14 cellular contexts compared by ENCODE assay signal in genomic region chr6:63475707-63476106, GRCh38.
"Had no signal": no experiment of that assay in that cellular context is flagged by ENCODE, and none has a peak within 500 bp of the region (broad histone marks: within the 10 kb centered on the region; RNA-seq: fewer than 3 reads in every experiment).

No MANE protein-coding gene starts in this region.

- H3K27ac Mint-ChIP-seq: activated CD8-positive, alpha-beta T cell treated with anti-CD3 and anti-CD28 coated beads, Interleukin-2, amount 10 ng/mL, durations not matched to agents 7 days and 5 days; activated naive CD4-positive, alpha-beta T cell treated with anti-CD3 and anti-CD28 coated beads, Interleukin-2, amount 50 U/mL, for 72 hours; activated T-cell treated with anti-CD3 and anti-CD28 coated beads, Interleukin-2, amount 50 U/mL, for 72 hours; stimulated activated effector memory CD8-positive, alpha-beta T cell treated with anti-CD3 and anti-CD28 coated beads, Interleukin-12 subunit alpha, Interleukin-12 subunit beta, amount 100 ng/mL, for 72 hours had no signal

- H3K36me3 ChIP-seq: cardiac muscle cell had no signal

- H3K4me3 ChIP-seq: cardiac muscle cell, lung had no signal

- H3K4me3 Mint-ChIP-seq: activated CD8-positive, alpha-beta T cell treated with anti-CD3 and anti-CD28 coated beads, Interleukin-2, amount 10 ng/mL, durations not matched to agents 7 days and 5 days; activated T-cell treated with anti-CD3 and anti-CD28 coated beads, Interleukin-2, amount 50 U/mL, for 72 hours; naive thymus-derived CD8-positive, alpha-beta T cell; stimulated activated effector memory CD8-positive, alpha-beta T cell treated with anti-CD3 and anti-CD28 coated beads, Interleukin-12 subunit alpha, Interleukin-12 subunit beta, amount 100 ng/mL, for 72 hours had no signal

- H3K27me3 ChIP-seq: cardiac muscle cell had no signal

- H3K27ac ChIP-seq: cardiac muscle cell had no signal

- DNase-seq: activated CD4-positive, alpha-beta T cell treated with anti-CD3 and anti-CD28 coated beads for 48 hours; activated CD8-positive, alpha-beta memory T cell treated with anti-CD3 and anti-CD28 coated beads, Interleukin-2, amount 50 U/mL, for 4 hours; activated CD8-positive, alpha-beta T cell treated with anti-CD3 and anti-CD28 coated beads, Interleukin-2, amount 10 ng/mL, durations not matched to agents 7 days and 5 days; activated gamma-delta T cell; activated T-cell treated with anti-CD3 and anti-CD28 coated beads, Interleukin-2, amount 50 U/mL, for 72 hours; kidney glomerular epithelial cell; naive thymus-derived CD8-positive, alpha-beta T cell; posterior cingulate gyrus; stimulated activated CD4-positive, alpha-beta T cell treated with anti-CD3 and anti-CD28 coated beads, Interleukin-12 subunit alpha, Interleukin-12 subunit beta, amount 100 ng/mL, for 4 hours; T-helper 1 cell had no signal

- H3K36me3 Mint-ChIP-seq: activated naive CD4-positive, alpha-beta T cell treated with anti-CD3 and anti-CD28 coated beads, Interleukin-2, amount 50 U/mL, for 72 hours; naive thymus-derived CD8-positive, alpha-beta T cell; stimulated activated effector memory CD8-positive, alpha-beta T cell treated with anti-CD3 and anti-CD28 coated beads, Interleukin-12 subunit alpha, Interleukin-12 subunit beta, amount 100 ng/mL, for 72 hours had no signal

- H3K4me1 Mint-ChIP-seq: naive thymus-derived CD8-positive, alpha-beta T cell; stimulated activated effector memory CD8-positive, alpha-beta T cell treated with anti-CD3 and anti-CD28 coated beads, Interleukin-12 subunit alpha, Interleukin-12 subunit beta, amount 100 ng/mL, for 72 hours had no signal

- H3K9me3 Mint-ChIP-seq: activated naive CD4-positive, alpha-beta T cell treated with anti-CD3 and anti-CD28 coated beads, Interleukin-2, amount 50 U/mL, for 72 hours; activated T-cell treated with anti-CD3 and anti-CD28 coated beads, Interleukin-2, amount 50 U/mL, for 72 hours; stimulated activated effector memory CD8-positive, alpha-beta T cell treated with anti-CD3 and anti-CD28 coated beads, Interleukin-12 subunit alpha, Interleukin-12 subunit beta, amount 100 ng/mL, for 72 hours had no signal
